Comparison of ENCODE assay signal across 10 cellular contexts in the genomic region with DNA sequence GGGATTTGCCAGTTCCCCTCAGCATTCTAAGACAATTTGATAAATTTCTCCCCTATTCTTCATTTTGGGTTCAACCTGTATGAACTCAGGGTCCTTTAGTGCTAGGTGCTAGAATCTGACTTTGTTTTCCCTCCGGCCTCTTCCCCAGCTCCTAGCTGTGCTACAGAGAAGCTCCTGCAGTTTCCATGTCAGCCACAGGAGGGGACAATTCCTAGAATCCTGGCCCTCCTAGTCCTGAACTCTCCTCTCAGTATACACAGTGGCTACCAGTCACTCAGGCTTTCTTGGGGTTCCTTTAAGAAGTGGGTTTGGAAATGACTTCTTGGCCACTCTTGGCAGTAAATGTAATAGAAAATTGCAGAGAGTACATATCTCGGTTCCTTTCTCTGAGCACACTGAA. TPM values are rescaled to one million over a fixed set of nuclear protein-coding genes. Genes with fewer than 3 reads are reported as not detected.
A peak's percentile ranks its signal among the peaks of the same experiment; 100 is the strongest.
DNase-seq lines count a peak whose midpoint lies in the region; ATAC-seq and TF ChIP-seq lines count a peak whose summit lies in the region.
"Had no signal": no experiment of that assay in that cellular context is flagged by ENCODE, and none has a peak within 500 bp of the region (broad histone marks: within the 10 kb centered on the region; RNA-seq: fewer than 3 reads in every experiment).

No MANE protein-coding gene starts in this region.

- H3K4me1 ChIP-seq in Panc1 (ENCODE audit: control insufficient read depth, insufficient read depth, low read length): peaks cover 4% of the 10 kb centered on the region; the same call in 1 of the 2 replicates
- peaks cover 3 to 11% of the 10 kb centered on the region in 2 donors for H3K4me1 ChIP-seq in thoracic aorta (ENCODE audit: control insufficient read depth in 1 of 2, low read depth in 2 of 2)

- H3K27me3 ChIP-seq in Panc1 (ENCODE audit: control insufficient read depth, insufficient read depth, low read length): no peaks in the 10 kb centered on the region
- H3K27me3 ChIP-seq in thoracic aorta (replicated peaks; ENCODE audit: insufficient read depth): no peaks in the 10 kb centered on the region

- TF ChIP-seq CTCF in Panc1 (IDR thresholded peaks at IDR 0.05) (peak; percentile 79), thoracic aorta (IDR thresholded peaks at IDR 0.05) (peak; percentile 28)

- intact Hi-C loops in Panc1 (cut with micrococcal nuclease; ENCODE audit: unreplicated experiment): no loop called here

- H3K9me3 ChIP-seq in Panc1 (ENCODE audit: control insufficient read depth, insufficient read depth, low read depth, low read length) (no peaks in the 10 kb centered on the region), thoracic aorta (no peaks in the 10 kb centered on the region)

- H3K27ac ChIP-seq in Panc1 (ENCODE audit: low read length) (no peak overlapping the region), thoracic aorta (no peak overlapping the region)

- peak; percentile 86 for ATAC-seq in Panc1
- ATAC-seq in thoracic aorta (ENCODE audit: insufficient number of reproducible peaks, low FRiP score, low read depth): no peak
- no peak for ATAC-seq in GM18511 (IDR thresholded peaks at IDR 0.05; ENCODE audit: unreplicated experiment)
- no peak for ATAC-seq in GM18858 (IDR thresholded peaks at IDR 0.05; ENCODE audit: unreplicated experiment)

- no TSS peak for BruUV-seq in Panc1 (replicated peaks; lab: Mats Ljungman, UMichigan)

- DNase-seq in NCI-H748 (lab: John Stamatoyannopoulos, UW; ENCODE audit: unreplicated experiment): peak; percentile 16
- no peak for DNase-seq in NCI-H748 treated with DMSO at 0.1 percent for 48 hours (lab: John Stamatoyannopoulos, UW)
- DNase-seq in Panc1 (ENCODE audit: low read depth, low spot score): no peak
- DNase-seq in globus pallidus (ENCODE audit: low spot score): peak; percentile 46
- no peak for DNase-seq in thoracic aorta (ENCODE audit: low spot score)
- DNase-seq in cortex of kidney (lab: John Stamatoyannopoulos, UW): no peak
- DNase-seq: right cardiac atrium had no signal

- H3K36me3 ChIP-seq in Panc1 (ENCODE audit: control insufficient read depth, insufficient read depth, low read length) (no peaks in the 10 kb centered on the region), thoracic aorta (no peaks in the 10 kb centered on the region)

- H3K4me3 ChIP-seq in Panc1 (ENCODE audit: low read depth in 2 of 2, low read length in 2 of 2) (no peak overlapping the region), thoracic aorta (no peak overlapping the region)

- CTCF ChIA-PET in Panc1 (lab: Charles Lee): no interaction called here

- in situ Hi-C loops in Panc1 (cut with HindIII; ENCODE audit: low pct_unique_long_range_greater_than_20kb, low sequenced_read_pairs): no loop called here

- POLR2A ChIA-PET in Panc1 (lab: Charles Lee): no interaction called here

RNA-seq across cellular contexts. Expression of a gene that starts 4.9 kb away (rescaled TPM):
- total RNA-seq in Panc1 (2021; ENCODE audit: unreplicated experiment) (22.0 TPM), thoracic aorta (1 to 10 TPM; 4.6 to 8.5 TPM)
- polyA plus RNA-seq in Panc1 (2012; ENCODE audit: insufficient read length): 18.4 TPM

RNA-seq across cellular contexts. Expression of a gene that starts 48.0 kb away (rescaled TPM):
- not detected for total RNA-seq in Panc1 (2021; ENCODE audit: unreplicated experiment)
- polyA plus RNA-seq in Panc1 (2012; ENCODE audit: insufficient read length): not detected
- total RNA-seq in thoracic aorta: not detected
- total RNA-seq: activated CD8-positive, alpha-beta memory T cell treated with anti-CD3 and anti-CD28 coated beads for 36 hours; right cardiac atrium had no signal
- polyA plus RNA-seq: right cardiac atrium had no signal

Comparison
In these comparisons a context has a peak if more than half of its experiments do, and no peak if none do; other contexts are left out.
1. DNase-seq: peak in NCI-H748 (single experiment) and globus pallidus (single experiment); none in NCI-H748 treated with DMSO at 0.1 percent for 48 hours (single experiment), Panc1 (single experiment), thoracic aorta (single experiment) and cortex of kidney (single experiment).